ENCODE assay signal across 2 cellular contexts in genomic region chr2:189287363-189287762, GRCh38.
TF ChIP-seq lines count a peak whose summit lies in the region.

No MANE protein-coding gene starts in this region.

TF ChIP-seq in SK-N-SH, 30 proteins besides CTCF, POLR2A, EP300 and RAD21:
- TF ChIP-seq USF1 (IDR thresholded peaks at IDR 0.05; ENCODE audit: borderline replicate concordance, low read depth) = no peak
- no peak for TF ChIP-seq ELF1 (IDR thresholded peaks at IDR 0.05)
- TF ChIP-seq GATA2 (CRISPR knock-in tag; IDR thresholded peaks at IDR 0.05) = no peak
- TF ChIP-seq YY1 (IDR thresholded peaks at IDR 0.05; ENCODE audit: low read depth) = no peak
- no peak for TF ChIP-seq NFIC (IDR thresholded peaks at IDR 0.05; ENCODE audit: borderline replicate concordance)
- TF ChIP-seq FOSL2 (IDR thresholded peaks at IDR 0.05; ENCODE audit: borderline replicate concordance, low read depth) = no peak
- no peak for TF ChIP-seq MAX (IDR thresholded peaks at IDR 0.05; ENCODE audit: low read depth)
- no peak for TF ChIP-seq TCF12 (IDR thresholded peaks at IDR 0.05)
- TF ChIP-seq NRF1 (IDR thresholded peaks at IDR 0.05; ENCODE audit: low read depth, low read length) = no peak
- no peak for TF ChIP-seq SMC3 (IDR thresholded peaks at IDR 0.05; ENCODE audit: low read depth, low read length)
- TF ChIP-seq USF2 (IDR thresholded peaks at IDR 0.05; ENCODE audit: borderline replicate concordance, low read depth, low read length) = no peak
- no peak for TF ChIP-seq JUND (IDR thresholded peaks at IDR 0.05)
- no peak for TF ChIP-seq IRF3 (IDR thresholded peaks at IDR 0.05; ENCODE audit: low read depth, low read length)
- no peak for TF ChIP-seq TAF1 (IDR thresholded peaks at IDR 0.05; ENCODE audit: borderline replicate concordance, low read depth, low read length)
- no peak for TF ChIP-seq RCOR1 (IDR thresholded peaks at IDR 0.05; ENCODE audit: low read length)
- TF ChIP-seq FOXJ3 (CRISPR knock-in tag; IDR thresholded peaks at IDR 0.05) = no peak
- TF ChIP-seq PBX3 (IDR thresholded peaks at IDR 0.05) = no peak

TF ChIP-seq in SK-N-SH treated with all-trans-retinoic acid at 6 μM for 48 hours, 23 proteins besides CTCF, POLR2A, EP300 and RAD21 (continued from another document):
- no peak for TF ChIP-seq CSRNP3 (CRISPR knock-in tag; IDR thresholded peaks at IDR 0.05)
- TF ChIP-seq ZC3H10 (CRISPR knock-in tag; IDR thresholded peaks at IDR 0.05) = no peak
TF ChIP-seq in SK-N-SH treated with all-trans-retinoic acid at 6 μM for 48 hours: peak in this region for 0.
